Comparison of ENCODE assay signal across 9 cellular contexts in genomic region chr11:43580735-43581369, GRCh38.
A peak's percentile ranks its signal among the peaks of the same experiment; 100 is the strongest.
DNase-seq lines count a peak whose midpoint lies in the region; ATAC-seq and TF ChIP-seq lines count a peak whose summit lies in the region.
"Had no signal": no experiment of that assay in that cellular context is flagged by ENCODE, and none has a peak within 500 bp of the region (broad histone marks: within the 10 kb centered on the region; RNA-seq: fewer than 3 reads in every experiment).

No MANE protein-coding gene starts in this region.

- H2AFZ ChIP-seq in KMS-11 (ENCODE audit: low read depth) = peak overlapping the region; percentile 79; the same call in 1 of the 2 replicates

- no peak overlapping the region for H3K27ac ChIP-seq in CD4-positive, CD25-positive, alpha-beta regulatory T cell (ENCODE audit: insufficient read depth, low read length, poor library complexity, severe bottlenecking)
- H3K27ac ChIP-seq in KMS-11 = no peak overlapping the region
- H3K27ac ChIP-seq: uterus had no signal

- peaks cover 91% of the 10 kb centered on the region for H3K27me3 Mint-ChIP-seq in CD4-positive, CD25-positive, alpha-beta regulatory T cell
- H3K27me3 Mint-ChIP-seq in central memory CD8-positive, alpha-beta T cell = peaks cover 93% of the 10 kb centered on the region
- peaks cover 64 to 71% of the 10 kb centered on the region in 2 donors for H3K27me3 Mint-ChIP-seq in natural killer cell (ENCODE audit: low read depth in 2 of 2)

- intact Hi-C loops in natural killer cell (cut with micrococcal nuclease) = no loop called here

- no peaks in the 10 kb centered on the region for H3K36me3 ChIP-seq in CD4-positive, CD25-positive, alpha-beta regulatory T cell (ENCODE audit: control insufficient read depth, insufficient read depth, low read length)
- H3K36me3 ChIP-seq in KMS-11 (ENCODE audit: insufficient read depth) (no peaks in the 10 kb centered on the region), MG63 (no peaks in the 10 kb centered on the region)
- H3K36me3 ChIP-seq: uterus had no signal

- no peaks in the 10 kb centered on the region for H3K9me3 ChIP-seq in CD4-positive, CD25-positive, alpha-beta regulatory T cell (ENCODE audit: control insufficient read depth in 2 of 2, low read length in 2 of 2)
- H3K9me3 ChIP-seq in MG63 = no peaks in the 10 kb centered on the region
- H3K9me3 ChIP-seq: uterus had no signal

- no peak for ATAC-seq in CD4-positive, CD25-positive, alpha-beta regulatory T cell (ENCODE audit: low read depth in 2 of 2)
- no peak for ATAC-seq in central memory CD8-positive, alpha-beta T cell (replicated peaks; ENCODE audit: extremely low read depth, poor library complexity, severe bottlenecking)
- ATAC-seq in natural killer cell = no peak
- ATAC-seq in GM18517 (IDR thresholded peaks at IDR 0.05; ENCODE audit: unreplicated experiment) = no peak
- no peak for ATAC-seq in GM21526 (IDR thresholded peaks at IDR 0.05; ENCODE audit: low FRiP score, unreplicated experiment)
- no peak for ATAC-seq in HG02610 (IDR thresholded peaks at IDR 0.05; ENCODE audit: unreplicated experiment)

- peaks cover 23% of the 10 kb centered on the region for H3K4me1 ChIP-seq in CD4-positive, CD25-positive, alpha-beta regulatory T cell (ENCODE audit: control insufficient read depth, insufficient read depth, low read length, poor library complexity, severe bottlenecking)
- peaks cover 21% of the 10 kb centered on the region for H3K4me1 ChIP-seq in KMS-11 (ENCODE audit: low read depth, poor library complexity, severe bottlenecking)

- no peak overlapping the region for H3K9ac ChIP-seq in KMS-11

- H3K4me3 Mint-ChIP-seq in CD4-positive, CD25-positive, alpha-beta regulatory T cell = peak overlapping the region in 3 of 4 donors; percentile 33 to 81 (median 80)
- H3K4me3 Mint-ChIP-seq in central memory CD8-positive, alpha-beta T cell = peak overlapping the region; percentile 71
- peak overlapping the region; percentile 80 for H3K4me3 Mint-ChIP-seq in natural killer cell

- peak overlapping the region; percentile 61 for H3K4me2 ChIP-seq in KMS-11

- TF ChIP-seq CTCF in KMS-11 (conservative IDR thresholded peaks at IDR 0.05; ENCODE audit: low read depth, low read length) (no peak), natural killer cell (IDR thresholded peaks at IDR 0.05) (no peak)

- no peaks in the 10 kb centered on the region for H3K79me2 ChIP-seq in KMS-11 (ENCODE audit: insufficient read depth, low read depth)

- no peak overlapping the region for H3K27ac Mint-ChIP-seq in CD4-positive, CD25-positive, alpha-beta regulatory T cell
- no peak overlapping the region for H3K27ac Mint-ChIP-seq in central memory CD8-positive, alpha-beta T cell (ENCODE audit: low read depth)
- H3K27ac Mint-ChIP-seq in natural killer cell = no peak overlapping the region

- no peak for DNase-seq in CD4-positive, CD25-positive, alpha-beta regulatory T cell
- DNase-seq in central memory CD8-positive, alpha-beta T cell (ENCODE audit: low spot score in 2 of 2) = no peak
- no peak for DNase-seq in natural killer cell
- DNase-seq in MG63 = no peak
- DNase-seq: uterus had no signal

- H3K4me3 ChIP-seq in CD4-positive, CD25-positive, alpha-beta regulatory T cell (ENCODE audit: low read depth, low read length) = no peak overlapping the region
- H3K4me3 ChIP-seq in KMS-11 (IDR thresholded peaks at IDR 0.05; ENCODE audit: insufficient read depth, low read depth, low read length) (no peak overlapping the region), MG63 (no peak overlapping the region)
- H3K4me3 ChIP-seq: uterus had no signal

- H3K4me1 Mint-ChIP-seq in CD4-positive, CD25-positive, alpha-beta regulatory T cell = peaks cover 0 to 37% (median 15%) of the 10 kb centered on the region in 4 donors
- H3K4me1 Mint-ChIP-seq in central memory CD8-positive, alpha-beta T cell = peaks cover 37% of the 10 kb centered on the region
- peaks cover 13 to 24% of the 10 kb centered on the region in 2 donors for H3K4me1 Mint-ChIP-seq in natural killer cell

- peaks cover 0 to 6% (median 0%) of the 10 kb centered on the region in 7 donors for H3K9me3 Mint-ChIP-seq in CD4-positive, CD25-positive, alpha-beta regulatory T cell
- H3K9me3 Mint-ChIP-seq in central memory CD8-positive, alpha-beta T cell = no peaks in the 10 kb centered on the region
- H3K9me3 Mint-ChIP-seq in natural killer cell = no peaks in the 10 kb centered on the region

- H3K27me3 ChIP-seq in CD4-positive, CD25-positive, alpha-beta regulatory T cell (ENCODE audit: control insufficient read depth, insufficient read depth, low read length) = peaks cover 41% of the 10 kb centered on the region
- peaks cover 48% of the 10 kb centered on the region for H3K27me3 ChIP-seq in KMS-11 (ENCODE audit: insufficient read depth, low read depth)
- H3K27me3 ChIP-seq in MG63 = peaks cover 88% of the 10 kb centered on the region

- H4K20me1 ChIP-seq in KMS-11 (ENCODE audit: insufficient read depth) = no peaks in the 10 kb centered on the region

- no peaks in the 10 kb centered on the region for H3K36me3 Mint-ChIP-seq in CD4-positive, CD25-positive, alpha-beta regulatory T cell
- peaks cover 5% of the 10 kb centered on the region for H3K36me3 Mint-ChIP-seq in central memory CD8-positive, alpha-beta T cell (ENCODE audit: insufficient read depth)
- H3K36me3 Mint-ChIP-seq in natural killer cell = no peaks in the 10 kb centered on the region
